Comparison of ENCODE assay signal across 9 cellular contexts in the genomic region with DNA sequence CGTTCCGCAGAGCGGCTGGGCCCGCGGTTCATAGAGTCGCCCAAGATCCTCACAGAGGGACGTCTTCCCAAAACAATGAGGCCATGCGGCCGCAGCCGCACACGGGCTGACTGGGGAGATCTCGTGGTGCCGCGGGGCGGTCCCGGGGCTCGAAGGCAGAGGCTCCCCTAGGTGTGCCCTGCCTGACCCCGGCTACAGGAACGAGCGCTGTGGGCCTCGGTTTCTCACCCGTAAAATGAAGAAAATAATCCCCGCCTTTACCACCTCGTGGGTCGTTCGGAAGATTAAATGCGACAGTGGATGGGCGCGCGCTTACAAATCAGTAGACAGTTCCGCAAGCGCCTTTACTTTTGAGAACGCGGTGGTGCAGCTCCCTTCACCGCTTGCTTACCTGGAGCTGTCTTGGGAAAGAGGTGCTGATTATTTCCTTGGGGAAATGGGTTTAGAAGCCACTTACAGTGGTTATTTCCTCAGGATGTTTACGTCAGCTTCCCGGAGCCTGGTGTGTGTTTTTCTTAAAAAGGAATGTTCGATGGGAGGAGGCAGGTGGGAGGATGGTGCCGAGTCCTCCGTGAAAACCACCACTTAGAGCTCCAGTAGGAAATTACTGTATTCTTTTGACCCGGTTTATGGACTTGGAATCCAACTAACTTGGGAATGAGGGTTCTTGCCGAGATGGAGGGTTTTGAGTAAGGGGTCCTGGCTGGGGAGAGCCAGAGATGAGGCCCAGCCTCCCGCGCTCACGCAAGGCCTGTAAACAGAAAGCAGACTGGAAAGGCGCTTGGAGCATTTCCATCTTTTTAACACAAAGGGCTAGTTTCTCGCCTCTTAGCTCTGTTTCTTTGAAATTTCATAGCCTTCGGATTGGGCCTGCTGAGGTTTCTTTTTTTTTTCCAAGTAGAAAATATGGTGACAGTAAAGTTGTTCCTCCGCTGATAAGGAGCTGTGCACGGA. TPM values are rescaled to one million over a fixed set of nuclear protein-coding genes. Genes with fewer than 3 reads are reported as not detected.
DNase-seq lines count a peak whose midpoint lies in the region; ATAC-seq and TF ChIP-seq lines count a peak whose summit lies in the region.
"Had no signal": no experiment of that assay in that cellular context is flagged by ENCODE, and none has a peak within 500 bp of the region (broad histone marks: within the 10 kb centered on the region; RNA-seq: fewer than 3 reads in every experiment).

No MANE protein-coding gene starts in this region.

- TF ChIP-seq CTCF in lung (IDR thresholded peaks at IDR 0.05; ENCODE audit: control extremely low read depth, extremely low read depth): no peak

- DNase-seq in NCI-H510A treated with DMSO at 0.1 percent for 48 hours (lab: John Stamatoyannopoulos, UW) (peak; percentile 65), NCI-H510A (lab: John Stamatoyannopoulos, UW) (no peak), M059J (ENCODE audit: low read depth) (peak; percentile 10), cerebellum (ENCODE audit: low spot score) (peak; percentile 3), lung (ENCODE audit: low spot score) (no peak), SW 1271 (lab: John Stamatoyannopoulos, UW) (no peak), NK-92 (lab: John Stamatoyannopoulos, UW; ENCODE audit: unreplicated experiment) (no peak)

- H3K27me3 ChIP-seq in lung (ENCODE audit: control insufficient read depth, insufficient read depth) (no peaks in the 10 kb centered on the region), thymus (ENCODE audit: control insufficient read depth, insufficient read depth) (no peaks in the 10 kb centered on the region)

- WGBS in lung, 2 donors: 14 to 17% methylated on average over 50 of the region's 50 CpGs
- WGBS in thymus: 20% methylated on average over 50 of the region's 50 CpGs

- no peak for ATAC-seq in lung (ENCODE audit: insufficient read depth, low FRiP score)

- H3K36me3 ChIP-seq in lung (ENCODE audit: control insufficient read depth in 2 of 2, insufficient read depth in 2 of 2, low read length in 2 of 2) (peaks cover 0 to 2% of the 10 kb centered on the region in 2 donors), thymus (ENCODE audit: control insufficient read depth, insufficient read depth) (peaks cover 11% of the 10 kb centered on the region)

- H3K4me1 ChIP-seq in lung (ENCODE audit: control insufficient read depth in 2 of 2, insufficient read depth in 2 of 2, low read length in 2 of 2) (peaks cover 0 to 17% of the 10 kb centered on the region in 2 donors), thymus (ENCODE audit: control insufficient read depth, insufficient read depth, low read length) (peaks cover 15% of the 10 kb centered on the region)

- H3K27ac ChIP-seq in lung (ENCODE audit: low read depth in 1 of 2, low read length in 1 of 2) (peak overlapping the region in 1 of 2 donors; percentile 73), thymus (ENCODE audit: low read depth) (peak overlapping the region; percentile 55)
- H3K27ac ChIP-seq: epithelial cell of prostate had no signal

- peak overlapping the region; percentile 54 for H3K4me3 ChIP-seq in lung
- peak overlapping the region; percentile 61 for H3K4me3 ChIP-seq in thymus (ENCODE audit: low read length)

- H3K9me3 ChIP-seq in lung (ENCODE audit: control insufficient read depth in 2 of 2, insufficient read depth in 1 of 2, low read length in 1 of 2) (no peaks in the 10 kb centered on the region), thymus (ENCODE audit: control insufficient read depth) (no peaks in the 10 kb centered on the region)

RNA-seq across cellular contexts. Expression of gene MEX3B, which starts 2.0 kb away (rescaled TPM):
- 1.6 and 4.1 TPM in 2 replicates for total RNA-seq in M059J (2014; rRNA removed; shearing (Covaris generic))
- total RNA-seq in cerebellum (39.9 TPM), lung (1 to 10 TPM; 2.5 to 6.3 TPM)
- polyA plus RNA-seq in lung (1 to 10 TPM in 1 of 2 donors, under 1 TPM in 1; 0.89 to 1.0 TPM), thymus (8.4 TPM)

Comparison
In these comparisons a context has a peak if more than half of its experiments do, and no peak if none do; other contexts are left out.
1. DNase-seq: peak in NCI-H510A treated with DMSO at 0.1 percent for 48 hours (single experiment), M059J (single experiment) and cerebellum (single experiment); none in NCI-H510A (single experiment), lung (single experiment), SW 1271 (0 of 2) and NK-92 (single experiment).